Comparison of ENCODE assay signal across 9 cellular contexts in the genomic region with DNA sequence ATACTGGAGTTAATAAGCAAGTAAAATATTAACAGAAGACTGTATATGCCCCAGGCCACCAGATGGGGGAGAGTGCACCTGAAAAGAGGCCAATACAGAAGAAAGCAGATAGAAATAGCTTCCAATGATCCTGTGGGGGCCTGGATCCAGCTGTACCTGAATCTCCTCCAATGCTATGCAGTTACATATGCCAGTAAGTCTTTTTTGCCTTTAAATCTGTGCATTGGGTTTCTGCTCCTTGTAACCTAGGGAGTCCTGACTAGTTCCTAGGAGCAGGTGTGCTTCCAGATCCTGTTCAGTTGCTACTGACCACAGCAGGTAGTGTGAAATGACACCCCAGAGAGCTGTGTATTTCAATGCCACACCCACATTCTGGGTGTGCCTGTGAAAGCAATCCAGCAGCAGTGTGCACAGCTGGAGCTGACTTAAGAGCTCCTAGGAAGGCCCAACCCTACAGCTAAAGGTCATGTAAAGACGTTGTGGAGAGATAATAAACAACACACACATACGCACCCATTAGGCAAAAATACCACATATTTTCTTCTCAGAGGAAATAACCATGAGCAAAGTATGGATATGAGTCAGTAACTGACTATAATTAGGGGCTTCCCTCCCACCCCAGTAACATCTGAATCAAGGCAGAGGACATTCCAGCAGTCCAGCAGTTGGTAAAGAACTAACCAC.
DNase-seq lines count a peak whose midpoint lies in the region; ATAC-seq and TF ChIP-seq lines count a peak whose summit lies in the region.
"Had no signal": no experiment of that assay in that cellular context is flagged by ENCODE, and none has a peak within 500 bp of the region (broad histone marks: within the 10 kb centered on the region; RNA-seq: fewer than 3 reads in every experiment).

No MANE protein-coding gene starts in this region.

- H3K4ac ChIP-seq in mesenchymal stem cell (ENCODE audit: low read depth in 1 of 2, low read length in 2 of 2) = peak overlapping the region in 1 of 2 experiments; percentile 50

- CTCF ChIA-PET in activated CD8-positive, alpha-beta T cell treated with anti-CD3 and anti-CD28 coated beads for 36 hours (lab: Charles Lee) = interaction anchor here (0.8 to 5.6 kb wide), 5 partner anchors 11 to 215 kb away, joined by 3 to 54 read pairs (median 21); no protein-coding TSS in a partner anchor

- H2AFZ ChIP-seq in mesenchymal stem cell (ENCODE audit: low read depth, low read length) = no peak overlapping the region

- no peak overlapping the region for H3K4me2 ChIP-seq in mesenchymal stem cell (ENCODE audit: low read length, poor library complexity, severe bottlenecking)

- peaks cover 8% of the 10 kb centered on the region for H3K4me1 ChIP-seq in mesenchymal stem cell (ENCODE audit: control insufficient read depth, insufficient read depth, low read depth, low read length)

- H3K9me3 Mint-ChIP-seq in activated CD8-positive, alpha-beta T cell treated with anti-CD3 and anti-CD28 coated beads for 36 hours = peaks cover 14% of the 10 kb centered on the region

- intact Hi-C loops in activated CD8-positive, alpha-beta T cell treated with anti-CD3 and anti-CD28 coated beads for 36 hours (cut with micrococcal nuclease) = loop anchor here (5.0 kb wide), 1 partner anchor 94 kb away; no protein-coding TSS in a partner anchor

- peak overlapping the region; percentile 70 for H4K8ac ChIP-seq in mesenchymal stem cell (ENCODE audit: low read length)

- H3K36me3 Mint-ChIP-seq in activated CD8-positive, alpha-beta T cell treated with anti-CD3 and anti-CD28 coated beads for 36 hours (ENCODE audit: low read depth) = peaks cover 6% of the 10 kb centered on the region

- ATAC-seq in GM21360 (IDR thresholded peaks at IDR 0.05; ENCODE audit: unreplicated experiment) = peak; percentile 92
- peak; percentile 77 for ATAC-seq in HG03520 (IDR thresholded peaks at IDR 0.05; ENCODE audit: unreplicated experiment)
- peak; percentile 88 for ATAC-seq in activated CD8-positive, alpha-beta T cell treated with anti-CD3 and anti-CD28 coated beads for 36 hours

- peak overlapping the region; percentile 12 for H3K4me3 Mint-ChIP-seq in activated CD8-positive, alpha-beta T cell treated with anti-CD3 and anti-CD28 coated beads for 36 hours

- peak overlapping the region; percentile 94 for H2AK5ac ChIP-seq in mesenchymal stem cell (ENCODE audit: low read length, severe bottlenecking)

- no peak overlapping the region for H2BK15ac ChIP-seq in mesenchymal stem cell (ENCODE audit: low read depth, poor library complexity, severe bottlenecking)

- H3K23ac ChIP-seq in mesenchymal stem cell (ENCODE audit: low read length in 2 of 2) = no peak overlapping the region

- no peak overlapping the region for H3K14ac ChIP-seq in mesenchymal stem cell (ENCODE audit: low read length in 2 of 2)

- no peaks in the 10 kb centered on the region for H3K27me3 Mint-ChIP-seq in activated CD8-positive, alpha-beta T cell treated with anti-CD3 and anti-CD28 coated beads for 36 hours

- H3K36me3 ChIP-seq in mesenchymal stem cell (ENCODE audit: control insufficient read depth in 1 of 2, insufficient read depth in 2 of 2, low read depth in 1 of 2, low read length in 2 of 2) = no peaks in the 10 kb centered on the region
- H3K36me3 ChIP-seq: heart right ventricle had no signal

- H2BK12ac ChIP-seq in mesenchymal stem cell (ENCODE audit: low read length in 2 of 2) = peak overlapping the region; percentile 64 to 76

- DNase-seq in SIG-M5 treated with dmso at 0.1 percent for 504 hours (lab: John Stamatoyannopoulos, UW; ENCODE audit: unreplicated experiment) = peak; percentile 13
- no peak for DNase-seq in SIG-M5 (lab: John Stamatoyannopoulos, UW)
- peak; percentile 75 for DNase-seq in activated CD8-positive, alpha-beta T cell treated with anti-CD3 and anti-CD28 coated beads for 36 hours
- DNase-seq in mesenchymal stem cell = peak; percentile 96
- no peak for DNase-seq in substantia nigra (lab: John Stamatoyannopoulos, UW)
- no peak for DNase-seq in OCI-M1 (lab: John Stamatoyannopoulos, UW)
- DNase-seq: heart right ventricle had no signal

- peaks cover 8% of the 10 kb centered on the region for H3K9me3 ChIP-seq in mesenchymal stem cell (ENCODE audit: control insufficient read depth, low read length)

- WGBS in mesenchymal stem cell = 0% methylated on average over 2 of the region's 2 CpGs

- H3K18ac ChIP-seq in mesenchymal stem cell (ENCODE audit: low read depth in 1 of 2, low read length in 2 of 2) = peak overlapping the region; percentile 46 to 50

- peak overlapping the region; percentile 19 for H3K9ac ChIP-seq in mesenchymal stem cell (ENCODE audit: low read length)

- POLR2A ChIA-PET in activated CD8-positive, alpha-beta T cell treated with anti-CD3 and anti-CD28 coated beads for 36 hours (lab: Charles Lee) = interaction anchor here (0.6 to 2.0 kb wide), 8 partner anchors 9 to 371 kb away, joined by 3 to 15 read pairs (median 3); no protein-coding TSS in a partner anchor

- H3K4me1 Mint-ChIP-seq in activated CD8-positive, alpha-beta T cell treated with anti-CD3 and anti-CD28 coated beads for 36 hours (ENCODE audit: low read depth) = peaks cover 54% of the 10 kb centered on the region

- H2BK120ac ChIP-seq in mesenchymal stem cell (ENCODE audit: low read depth, low read length) = no peak overlapping the region

- no peaks in the 10 kb centered on the region for H3K27me3 ChIP-seq in mesenchymal stem cell (ENCODE audit: control insufficient read depth in 1 of 2, insufficient read depth in 1 of 2, low read length in 2 of 2)
- H3K27me3 ChIP-seq: heart right ventricle had no signal

- H2BK5ac ChIP-seq in mesenchymal stem cell (ENCODE audit: low read depth, low read length, poor library complexity, severe bottlenecking) = no peak overlapping the region

- H3K27ac Mint-ChIP-seq in activated CD8-positive, alpha-beta T cell treated with anti-CD3 and anti-CD28 coated beads for 36 hours = peak overlapping the region; percentile 85

- H4K91ac ChIP-seq in mesenchymal stem cell (ENCODE audit: low read length) = peak overlapping the region; percentile 27

- H3K27ac ChIP-seq in mesenchymal stem cell (ENCODE audit: low read length, poor library complexity, severe bottlenecking) = peak overlapping the region; percentile 83
- H3K27ac ChIP-seq in substantia nigra (ENCODE audit: low read depth, low read length, poor library complexity, severe bottlenecking) = no peak overlapping the region
- H3K27ac ChIP-seq: heart right ventricle had no signal

- no peaks in the 10 kb centered on the region for H3K79me1 ChIP-seq in mesenchymal stem cell (replicated peaks; ENCODE audit: low read length, poor library complexity, severe bottlenecking)

- no peak for TF ChIP-seq CTCF in activated CD8-positive, alpha-beta T cell treated with anti-CD3 and anti-CD28 coated beads for 36 hours (IDR thresholded peaks at IDR 0.05)

- H3K4me3 ChIP-seq in mesenchymal stem cell (ENCODE audit: insufficient read depth in 1 of 2, low read depth in 1 of 2, low read length in 2 of 2) = no peak overlapping the region
- H3K4me3 ChIP-seq: heart right ventricle had no signal

Comparison
In these comparisons a context has a peak if more than half of its experiments do, and no peak if none do; other contexts are left out.
1. DNase-seq: peak in SIG-M5 treated with dmso at 0.1 percent for 504 hours (single experiment), activated CD8-positive, alpha-beta T cell treated with anti-CD3 and anti-CD28 coated beads for 36 hours (single experiment) and mesenchymal stem cell (single experiment); none in SIG-M5 (single experiment), substantia nigra (0 of 49) and OCI-M1 (single experiment).
2. Peak in every context shown above with its lines, with median percentiles within 50 percentile points of each other: ATAC-seq.